ENCODE assay signal across 9 cellular contexts in the genomic region with DNA sequence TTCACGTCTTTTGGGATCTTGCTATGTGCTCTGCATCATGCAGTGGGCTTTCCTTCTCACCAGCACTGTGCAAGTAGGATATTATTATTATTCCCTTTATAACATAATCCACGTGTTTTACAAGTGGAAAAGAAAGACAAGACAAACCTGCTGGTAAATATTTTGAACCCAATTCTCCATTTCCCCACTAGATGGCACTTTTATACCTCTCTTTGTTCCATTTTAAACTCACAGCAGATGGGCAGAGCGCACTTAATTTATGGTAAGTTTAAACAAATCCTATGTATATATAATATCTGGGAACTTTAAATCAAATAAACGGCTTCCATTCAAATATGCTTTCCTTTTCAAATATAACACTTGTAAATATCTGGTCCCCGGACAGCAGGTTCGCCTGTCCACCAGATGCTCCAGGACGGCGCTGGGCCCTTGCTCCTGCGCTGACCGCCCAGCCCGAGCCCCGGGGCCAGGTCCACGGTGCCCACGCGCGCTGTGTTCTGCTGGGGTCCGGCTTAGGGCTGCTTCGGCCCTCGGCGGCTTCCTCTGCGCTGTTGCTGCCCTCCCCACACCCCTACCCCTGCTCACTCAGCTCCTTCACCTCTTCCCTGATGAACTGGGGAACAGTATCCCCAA. TPM values are rescaled to one million over a fixed set of nuclear protein-coding genes. Genes with fewer than 3 reads are reported as not detected.
A peak's percentile ranks its signal among the peaks of the same experiment; 100 is the strongest.
DNase-seq lines count a peak whose midpoint lies in the region; TF ChIP-seq lines count a peak whose summit lies in the region.
"Had no signal": no experiment of that assay in that cellular context is flagged by ENCODE, and none has a peak within 500 bp of the region (broad histone marks: within the 10 kb centered on the region; RNA-seq: fewer than 3 reads in every experiment).

No MANE protein-coding gene starts in this region.

- no peaks in the 10 kb centered on the region for H3K9me3 ChIP-seq in A673 (ENCODE audit: low read depth, low read length, poor library complexity, severe bottlenecking)
- no peaks in the 10 kb centered on the region for H3K9me3 ChIP-seq in transverse colon

- in situ Hi-C loops in transverse colon (cut with MboI; ENCODE audit: low pct_ligation_motif_present in 1 of 4, low pct_unique_long_range_greater_than_20kb in 1 of 4, low sequenced_read_pairs in 3 of 4): loop anchor here in 3 of 4 donors (5.0 to 25.0 kb wide), 3 partner anchors 265 to 290 kb away; partner anchors contain the start of gene MTNR1A (in 1 of the 3)

- H3K27me3 ChIP-seq in A673 (replicated peaks; ENCODE audit: insufficient read depth, low read depth, low read length, poor library complexity): no peaks in the 10 kb centered on the region
- H3K27me3 ChIP-seq in GM06990 (replicated peaks; ENCODE audit: control insufficient read depth, insufficient read depth, low read length): no peaks in the 10 kb centered on the region
- peaks cover 6% of the 10 kb centered on the region for H3K27me3 ChIP-seq in transverse colon

- POLR2A ChIA-PET in A673 (lab: Charles Lee; ENCODE audit: low non-redundant PET): no interaction called here

- BruUV-seq in A673 (replicated peaks; lab: Mats Ljungman, UMichigan): no TSS peak

- TF ChIP-seq EP300 in transverse colon (IDR thresholded peaks at IDR 0.05; ENCODE audit: low read depth): no peak

- no peak for TF ChIP-seq POLR2A in transverse colon (IDR thresholded peaks at IDR 0.05)

- DNase-seq in A673 (ENCODE audit: low spot score) (peak; percentile 79), GM06990 (ENCODE audit: extremely low read depth, insufficient read length) (no peak), NCI-H1092 treated with DMSO at 0.1 percent for 48 hours (lab: John Stamatoyannopoulos, UW) (peak; percentile 81), amniotic epithelial cell (ENCODE audit: low read depth) (peak; percentile 61), iPS-NIHi11 (ENCODE audit: low spot score) (peak; percentile 58), transverse colon (no peak)
- DNase-seq in effector CD4-positive, alpha-beta T cell: no peak
- no peak for DNase-seq in activated naive CD4-positive, alpha-beta T cell treated with anti-CD3 and anti-CD28 coated beads, Interleukin-2, amount 10 ng/mL, durations not matched to agents 7 days and 5 days

- H3K4me1 ChIP-seq in A673 (ENCODE audit: insufficient read depth, low read length, poor library complexity, severe bottlenecking) (no peaks in the 10 kb centered on the region), transverse colon (peaks cover 3 to 17% (median 9%) of the 10 kb centered on the region in 4 donors)

- WGBS in transverse colon (ENCODE audit: low coverage in 1 of 2), 2 donors: 21 to 44% methylated on average over 5 to 21 of the region's 21 CpGs

- no peak overlapping the region for H3K4me3 ChIP-seq in A673 (ENCODE audit: low read depth, low read length, poor library complexity, severe bottlenecking)
- no peak overlapping the region for H3K4me3 ChIP-seq in GM06990 (replicated peaks; ENCODE audit: low read depth, low read length)
- H3K4me3 ChIP-seq in transverse colon: no peak overlapping the region

- no peaks in the 10 kb centered on the region for H3K36me3 Mint-ChIP-seq in activated naive CD4-positive, alpha-beta T cell treated with anti-CD3 and anti-CD28 coated beads, Interleukin-2, amount 10 ng/mL, durations not matched to agents 7 days and 5 days

- H3K27ac ChIP-seq in A673 (ENCODE audit: low read depth, low read length, poor library complexity, severe bottlenecking): no peak overlapping the region
- no peak overlapping the region for H3K27ac ChIP-seq in transverse colon
- H3K27ac ChIP-seq: epithelial cell of prostate had no signal

- peak; percentile 74 for TF ChIP-seq CTCF in A673 (conservative IDR thresholded peaks at IDR 0.05; ENCODE audit: low read depth, low read length)
- TF ChIP-seq CTCF in GM06990 (IDR thresholded peaks at IDR 0.05; ENCODE audit: insufficient read depth, low read length, poor library complexity, severe bottlenecking): peak; percentile 55
- peak; percentile 66 to 79 (median 69) for TF ChIP-seq CTCF in transverse colon (IDR thresholded peaks at IDR 0.05)

- no peaks in the 10 kb centered on the region for H3K9me3 Mint-ChIP-seq in activated naive CD4-positive, alpha-beta T cell treated with anti-CD3 and anti-CD28 coated beads, Interleukin-2, amount 10 ng/mL, durations not matched to agents 7 days and 5 days

- peaks cover 29% of the 10 kb centered on the region for H3K27me3 Mint-ChIP-seq in activated naive CD4-positive, alpha-beta T cell treated with anti-CD3 and anti-CD28 coated beads, Interleukin-2, amount 10 ng/mL, durations not matched to agents 7 days and 5 days

- H3K36me3 ChIP-seq in A673 (ENCODE audit: insufficient read depth, low read length, poor library complexity, severe bottlenecking): no peaks in the 10 kb centered on the region
- H3K36me3 ChIP-seq in GM06990 (ENCODE audit: control insufficient read depth, insufficient read depth, low read length): no peaks in the 10 kb centered on the region
- H3K36me3 ChIP-seq in transverse colon: no peaks in the 10 kb centered on the region

- H3K27ac Mint-ChIP-seq in activated naive CD4-positive, alpha-beta T cell treated with anti-CD3 and anti-CD28 coated beads, Interleukin-2, amount 10 ng/mL, durations not matched to agents 7 days and 5 days: no peak overlapping the region

- no peaks in the 10 kb centered on the region for H3K4me1 Mint-ChIP-seq in activated naive CD4-positive, alpha-beta T cell treated with anti-CD3 and anti-CD28 coated beads, Interleukin-2, amount 10 ng/mL, durations not matched to agents 7 days and 5 days

- no peak overlapping the region for H3K4me3 Mint-ChIP-seq in activated naive CD4-positive, alpha-beta T cell treated with anti-CD3 and anti-CD28 coated beads, Interleukin-2, amount 10 ng/mL, durations not matched to agents 7 days and 5 days

- intact Hi-C loops in A673 (cut with micrococcal nuclease; ENCODE audit: unreplicated experiment) (loop anchor here (1.0 to 2.0 kb wide), 3 partner anchors 257 to 426 kb away; partner anchors contain the start of gene FAT1), transverse colon (cut with DNase I; ENCODE audit: low total_unique reads) (loop anchor here (2.0 kb wide), 1 partner anchor 290 kb away; no protein-coding TSS in a partner anchor)

- CTCF ChIA-PET in A673 (lab: Charles Lee): interaction anchor here (0.6 kb wide), 1 partner anchor 170 kb away, joined by 3 read pairs; no protein-coding TSS in a partner anchor
- CTCF ChIA-PET in activated naive CD4-positive, alpha-beta T cell treated with anti-CD3 and anti-CD28 coated beads, Interleukin-2, amount 10 ng/mL, durations not matched to agents 7 days and 5 days (lab: Charles Lee): interaction anchor here (1.3 kb wide), 1 partner anchor 290 kb away, joined by 6 read pairs; no protein-coding TSS in a partner anchor

RNA-seq across cellular contexts. Expression of gene F11, which starts 31.1 kb away (rescaled TPM):
- 0.24 TPM in 1 of 2 replicates, not detected in the other for total RNA-seq in A673 (2021)
- total RNA-seq in transverse colon: not detected

Comparison
In these comparisons a context has a peak if more than half of its experiments do, and no peak if none do; other contexts are left out.
1. DNase-seq: peak in A673 (single experiment), NCI-H1092 treated with DMSO at 0.1 percent for 48 hours (single experiment), amniotic epithelial cell (single experiment) and iPS-NIHi11 (single experiment); none in GM06990 (single experiment), transverse colon (single experiment), effector CD4-positive, alpha-beta T cell (single experiment) and activated naive CD4-positive, alpha-beta T cell treated with anti-CD3 and anti-CD28 coated beads, Interleukin-2, amount 10 ng/mL, durations not matched to agents 7 days and 5 days (single experiment).
2. Peak in every context shown above with its lines, with median percentiles within 50 percentile points of each other: CTCF ChIP-seq.